Comparison of ENCODE assay signal across 19 cellular contexts in genomic region chr19:4322942-4323665, GRCh38. TPM values are rescaled to one million over a fixed set of nuclear protein-coding genes. Genes with fewer than 3 reads are reported as not detected.
DNase-seq lines count a peak whose midpoint lies in the region; ATAC-seq, FAIRE-seq and TF ChIP-seq lines count a peak whose summit lies in the region.
"Had no signal": no experiment of that assay in that cellular context is flagged by ENCODE, and none has a peak within 500 bp of the region (broad histone marks: within the 10 kb centered on the region; RNA-seq: fewer than 3 reads in every experiment).

No MANE protein-coding gene starts in this region.

- no peak overlapping the region for H3K4ac ChIP-seq in mesenchymal stem cell (ENCODE audit: low read depth in 1 of 2, low read length in 2 of 2)

- H3K18ac ChIP-seq in mesenchymal stem cell (ENCODE audit: low read depth in 1 of 2, low read length in 2 of 2): no peak overlapping the region

- H3K9ac ChIP-seq in K562 (ENCODE audit: insufficient read depth in 1 of 2, low read depth in 2 of 2, low read length in 2 of 2) (peak overlapping the region in 1 of 2 experiments; percentile 23; a peak in 2 of 4 replicates), mesenchymal stem cell (ENCODE audit: low read length) (no peak overlapping the region), GM23248 (no peak overlapping the region)

- no peak overlapping the region for H3K4me3 Mint-ChIP-seq in activated T-cell treated with anti-CD3 and anti-CD28 coated beads, Interleukin-2, amount 50 U/mL, for 4 hours
- H3K4me3 Mint-ChIP-seq in CD8-positive, alpha-beta T cell: no peak overlapping the region

- 80% methylated on average over 35 of the region's 37 CpGs for WGBS in K562 (ENCODE audit: insufficient coverage, low coverage, missing lambda C conversion rate)
- WGBS in mesenchymal stem cell: 90% methylated on average over 36 of the region's 37 CpGs
- WGBS in GM23248 (ENCODE audit: low coverage in 1 of 2, low lambda C conversion rate in 2 of 2, missing lambda C conversion rate in 2 of 2), 2 experiments: 89% methylated on average over 31 to 37 of the region's 37 CpGs

- peaks cover 4% of the 10 kb centered on the region; the same call in 1 of the 2 replicates for H3K9me3 ChIP-seq in K562 (replicated peaks; ENCODE audit: control insufficient read depth, insufficient read depth, low read depth, low read length)
- peaks cover 13% of the 10 kb centered on the region for H3K9me3 ChIP-seq in mesenchymal stem cell (ENCODE audit: control insufficient read depth, low read length)
- H3K9me3 ChIP-seq in GM23248 (ENCODE audit: low read depth): no peaks in the 10 kb centered on the region
- H3K9me3 ChIP-seq in CD8-positive, alpha-beta T cell (ENCODE audit: low read length): no peaks in the 10 kb centered on the region

- peaks cover 3% of the 10 kb centered on the region for H3K27me3 Mint-ChIP-seq in activated T-cell treated with anti-CD3 and anti-CD28 coated beads, Interleukin-2, amount 50 U/mL, for 4 hours (ENCODE audit: low read depth)
- no peaks in the 10 kb centered on the region for H3K27me3 Mint-ChIP-seq in CD8-positive, alpha-beta T cell (ENCODE audit: low read depth)

- in situ Hi-C loops in K562 (cut with MboI): no loop called here
- in situ Hi-C loops in GM23248 (cut with MboI): no loop called here

- TF ChIP-seq EP300 in K562 (IDR thresholded peaks at IDR 0.05; ENCODE audit: low read length): no peak

- H3K4me3 ChIP-seq in K562 (no peak overlapping the region), mesenchymal stem cell (ENCODE audit: insufficient read depth in 1 of 2, low read depth in 1 of 2, low read length in 2 of 2) (no peak overlapping the region), GM23248 (no peak overlapping the region)
- H3K4me3 ChIP-seq in CD8-positive, alpha-beta T cell (ENCODE audit: low read depth, low read length): no peak overlapping the region
- H3K4me3 ChIP-seq: PC-9 had no signal

- POLR2A ChIA-PET in K562 (lab: Yijun Ruan, JAX): interaction anchor here (0.6 to 1.1 kb wide), 3 partner anchors 15 to 330 kb away, joined by 3 to 6 read pairs (median 3); no protein-coding TSS in a partner anchor
- POLR2A ChIA-PET in CD8-positive, alpha-beta T cell (lab: Charles Lee): interaction anchor here (1.0 to 1.3 kb wide), 2 partner anchors 11 to 76 kb away, joined by 3 to 4 read pairs; partner anchors contain the start of gene YJU2

- H3K9me1 ChIP-seq in K562 (ENCODE audit: control insufficient read depth, insufficient read depth, low read length): no peaks in the 10 kb centered on the region

- no peaks in the 10 kb centered on the region for H3K9me2 ChIP-seq in GM23248 (ENCODE audit: insufficient read depth)

- H3K79me2 ChIP-seq in K562 (ENCODE audit: control insufficient read depth, insufficient read depth, low read length): peaks cover 2% of the 10 kb centered on the region; the same call in 1 of the 3 replicates
- no peaks in the 10 kb centered on the region for H3K79me2 ChIP-seq in GM23248 (ENCODE audit: insufficient read depth)

- CTCF ChIA-PET in K562 (lab: Yijun Ruan, JAX; ENCODE audit: low intra/inter-chr PET ratio): no interaction called here
- CTCF ChIA-PET in CD8-positive, alpha-beta T cell (lab: Charles Lee): interaction anchor here (0.6 to 1.5 kb wide), 3 partner anchors 19 to 108 kb away, joined by 3 to 4 read pairs (median 3); no protein-coding TSS in a partner anchor

- H3K79me1 ChIP-seq in mesenchymal stem cell (replicated peaks; ENCODE audit: low read length, poor library complexity, severe bottlenecking): no peaks in the 10 kb centered on the region

- no peaks in the 10 kb centered on the region for H3F3A ChIP-seq in GM23248 (ENCODE audit: insufficient read depth)

- H3K4me1 ChIP-seq in K562 (replicated peaks in 1 of 2; ENCODE audit: control insufficient read depth in 2 of 2, insufficient read depth in 2 of 2, low read length in 2 of 2): peaks cover 0 to 39% of the 10 kb centered on the region in 2 experiments; a peak in 3 of 5 replicates
- peaks cover 14% of the 10 kb centered on the region for H3K4me1 ChIP-seq in mesenchymal stem cell (ENCODE audit: control insufficient read depth, insufficient read depth, low read depth, low read length)
- H3K4me1 ChIP-seq in GM23248 (ENCODE audit: insufficient read depth): no peaks in the 10 kb centered on the region
- H3K4me1 ChIP-seq in CD8-positive, alpha-beta T cell (ENCODE audit: insufficient read depth, low read length): peaks cover 15% of the 10 kb centered on the region

- H3K27ac ChIP-seq in K562 (ENCODE audit: extremely low read depth, low read depth, low read length) (no peak overlapping the region), mesenchymal stem cell (ENCODE audit: low read length, poor library complexity, severe bottlenecking) (no peak overlapping the region), GM23248 (no peak overlapping the region)
- no peak overlapping the region for H3K27ac ChIP-seq in CD8-positive, alpha-beta T cell (ENCODE audit: low read depth, low read length)
- H3K27ac ChIP-seq: PC-9 had no signal

- intact Hi-C loops in K562 (cut with micrococcal nuclease): no loop called here
- intact Hi-C loops in CD8-positive, alpha-beta T cell (cut with DNase I, micrococcal nuclease): loop anchor here in 1 of 2 experiments (10.0 kb wide), 1 partner anchor 1048 kb away; no protein-coding TSS in a partner anchor

- H4K91ac ChIP-seq in mesenchymal stem cell (ENCODE audit: low read length): peak overlapping the region; percentile 62

- H3K4me2 ChIP-seq in K562 (ENCODE audit: insufficient read depth, low read length) (no peak overlapping the region), mesenchymal stem cell (ENCODE audit: low read length, poor library complexity, severe bottlenecking) (no peak overlapping the region), GM23248 (ENCODE audit: unreplicated experiment) (no peak overlapping the region)
- H3K4me2 ChIP-seq: PC-9 had no signal

- no peak overlapping the region for H2BK5ac ChIP-seq in mesenchymal stem cell (ENCODE audit: low read depth, low read length, poor library complexity, severe bottlenecking)

- H3K14ac ChIP-seq in mesenchymal stem cell (ENCODE audit: low read length in 2 of 2): no peak overlapping the region

- no peak for TF ChIP-seq CTCF in K562 (IDR thresholded peaks at IDR 0.05 in 2 of 3, conservative IDR thresholded peaks at IDR 0.05 in 1 of 3; ENCODE audit: insufficient read depth in 2 of 3, low read depth in 1 of 3, low read length in 3 of 3)
- no peak for TF ChIP-seq CTCF in CD8-positive, alpha-beta T cell (IDR thresholded peaks at IDR 0.05)

- H3K27me3 ChIP-seq in K562 (ENCODE audit: control insufficient read depth in 2 of 2, insufficient read depth in 2 of 2, low read length in 2 of 2): no peaks in the 10 kb centered on the region; a peak in 1 of 5 replicates
- H3K27me3 ChIP-seq in mesenchymal stem cell (ENCODE audit: control insufficient read depth in 1 of 2, insufficient read depth in 1 of 2, low read length in 2 of 2): peaks cover 8 to 39% of the 10 kb centered on the region in 2 experiments
- 0 out of 2 replicates have a peak, but pooled peaks cover 5% of the 10 kb centered on the region for H3K27me3 ChIP-seq in GM23248 (replicated peaks; ENCODE audit: insufficient read depth)
- H3K27me3 ChIP-seq in CD8-positive, alpha-beta T cell (ENCODE audit: insufficient read depth, low read length): no peaks in the 10 kb centered on the region

- H4K20me1 ChIP-seq in K562 (replicated peaks; ENCODE audit: control insufficient read depth, insufficient read depth, low read length) (peaks cover 7% of the 10 kb centered on the region; the same call in 1 of the 2 replicates), GM23248 (ENCODE audit: insufficient read depth) (no peaks in the 10 kb centered on the region)

- no peak overlapping the region for H3K27ac Mint-ChIP-seq in CD8-positive, alpha-beta T cell

- H3K36me3 Mint-ChIP-seq in activated T-cell treated with anti-CD3 and anti-CD28 coated beads, Interleukin-2, amount 50 U/mL, for 4 hours (ENCODE audit: insufficient read depth): no peaks in the 10 kb centered on the region
- no peaks in the 10 kb centered on the region for H3K36me3 Mint-ChIP-seq in CD8-positive, alpha-beta T cell

- H3K9me3 Mint-ChIP-seq in activated T-cell treated with anti-CD3 and anti-CD28 coated beads, Interleukin-2, amount 50 U/mL, for 4 hours: peaks cover 5% of the 10 kb centered on the region
- no peaks in the 10 kb centered on the region for H3K9me3 Mint-ChIP-seq in CD8-positive, alpha-beta T cell

- H3K4me1 Mint-ChIP-seq in activated T-cell treated with anti-CD3 and anti-CD28 coated beads, Interleukin-2, amount 50 U/mL, for 4 hours (ENCODE audit: low read depth): peaks cover 15% of the 10 kb centered on the region
- H3K4me1 Mint-ChIP-seq in CD8-positive, alpha-beta T cell (ENCODE audit: low read depth): peaks cover 17% of the 10 kb centered on the region

- DNase-seq in DMS53 (lab: John Stamatoyannopoulos, UW): peak; percentile 77
- no peak for DNase-seq in DMS53 treated with DMSO at 0.1 percent for 48 hours (lab: John Stamatoyannopoulos, UW; ENCODE audit: unreplicated experiment)
- no peak for DNase-seq in K562 (ENCODE audit: extremely low read depth in 1 of 4, low spot score in 3 of 4)
- no peak for DNase-seq in mesenchymal stem cell
- DNase-seq in GM23248: no peak
- no peak for DNase-seq in activated T-cell treated with anti-CD3 and anti-CD28 coated beads, Interleukin-2, amount 50 U/mL, for 4 hours
- no peak for DNase-seq in CD8-positive, alpha-beta T cell
- DNase-seq: 8988T, C1 segment of cervical spinal cord, DMS153, KG1, NCI-H1048, NCI-H345, PC-9, Right ventricle myocardium superior had no signal

- no peak overlapping the region for H2BK15ac ChIP-seq in mesenchymal stem cell (ENCODE audit: low read depth, poor library complexity, severe bottlenecking)

- no peak for TF ChIP-seq RAD21 in K562 (CRISPR knock-in tag; conservative IDR thresholded peaks at IDR 0.05 in 1 of 2, IDR thresholded peaks at IDR 0.05 in 1 of 2)

- TF ChIP-seq POLR2A in K562 (conservative IDR thresholded peaks at IDR 0.05): no peak

- H2BK12ac ChIP-seq in mesenchymal stem cell (ENCODE audit: low read length in 2 of 2): no peak overlapping the region

- no peak overlapping the region for H2BK120ac ChIP-seq in mesenchymal stem cell (ENCODE audit: low read depth, low read length)

- FAIRE-seq in K562 (lab: Jason Lieb, UNC): no peak
- FAIRE-seq: GM18507 had no signal

- H2AK5ac ChIP-seq in mesenchymal stem cell (ENCODE audit: low read length, severe bottlenecking): no peak overlapping the region

- no peak overlapping the region for H4K8ac ChIP-seq in mesenchymal stem cell (ENCODE audit: low read length)

- no TSS peak for BruUV-seq in K562 (replicated peaks; lab: Mats Ljungman, UMichigan)

- H2AFZ ChIP-seq in K562 (ENCODE audit: low read depth, low read length) (no peak overlapping the region), mesenchymal stem cell (ENCODE audit: low read depth, low read length) (no peak overlapping the region), GM23248 (no peak overlapping the region)
- H2AFZ ChIP-seq: PC-9 had no signal

- no peak overlapping the region for H3K23ac ChIP-seq in mesenchymal stem cell (ENCODE audit: low read length in 2 of 2)

- ATAC-seq in K562 (no peak), GM21526 (IDR thresholded peaks at IDR 0.05; ENCODE audit: low FRiP score, unreplicated experiment) (no peak)
- ATAC-seq in activated T-cell treated with anti-CD3 and anti-CD28 coated beads, Interleukin-2, amount 50 U/mL, for 4 hours: no peak
- no peak for ATAC-seq in CD8-positive, alpha-beta T cell
- ATAC-seq: SK-N-SH treated with all-trans-retinoic acid at 6 μM for 48 hours had no signal

- H3K36me3 ChIP-seq in K562 (ENCODE audit: control insufficient read depth, insufficient read depth, low read length) (no peaks in the 10 kb centered on the region), mesenchymal stem cell (ENCODE audit: control insufficient read depth in 1 of 2, insufficient read depth in 2 of 2, low read depth in 1 of 2, low read length in 2 of 2) (peaks cover 0 to 32% of the 10 kb centered on the region in 2 experiments), GM23248 (ENCODE audit: low read depth) (no peaks in the 10 kb centered on the region)
- H3K36me3 ChIP-seq in CD8-positive, alpha-beta T cell (ENCODE audit: insufficient read depth, low read length): no peaks in the 10 kb centered on the region

RNA-seq across cellular contexts. Expression of gene STAP2, which starts 15.5 kb away (rescaled TPM):
- 2.7 and 6.6 TPM in 2 replicates for total RNA-seq in K562 (2011; cell fraction: chromatin; rRNA removed; ENCODE audit: low replicate concordance)
- 8.7 and 10.8 TPM in 2 replicates for total RNA-seq in K562 (2011; cell fraction: nucleolus; rRNA removed)
- total RNA-seq in K562 (2011; cell fraction: nucleoplasm; rRNA removed): 4.0 and 6.0 TPM in 2 replicates
- total RNA-seq in K562 (2014; rRNA removed) (4.3 and 7.8 TPM in 2 replicates), K562 (2014; rRNA removed; fragmentation: Illumina TruSeq; extraction: Trizol) (2.3 and 3.9 TPM in 2 replicates), K562 (2015; rRNA removed; fragmentation: Illumina TruSeq; extraction: Trizol) (3.5 and 4.5 TPM in 2 replicates), K562 (2021) (5.7 and 8.2 TPM in 2 replicates)
- polyA plus RNA-seq in K562 (2011; rRNA removed) (4.3 and 4.7 TPM in 2 replicates), K562 (2014; fragmentation: Illumina TruSeq; extraction: Trizol) (5.3 and 5.4 TPM in 2 replicates), K562 (2014; fragmentation: Nextera tagmentation; extraction: Ambion mirVana) (1 to 10 TPM; 1.2 to 3.6 TPM), K562 (2014; rRNA removed) (5.8 and 9.8 TPM in 2 replicates), GM23248 (2016; fragmentation: Nextera tagmentation; extraction: Ambion mirVana) (1.7 TPM in 2 replicates)
- polyA plus RNA-seq in K562 (2011; cell fraction: cytosol; rRNA removed): 5.4 and 13.5 TPM in 2 replicates
- polyA plus RNA-seq in K562 (2011; cell fraction: nucleus; rRNA removed): 5.6 and 10.5 TPM in 2 replicates
- 1.4 and 4.8 TPM in 2 replicates for polyA plus RNA-seq in K562 (2012)
- polyA minus RNA-seq in K562 (2011; rRNA and poly(A)+ RNA removed): 1.2 and 3.1 TPM in 2 replicates
- polyA minus RNA-seq in K562 (2011; cell fraction: cytosol; rRNA and poly(A)+ RNA removed): 2.0 and 2.6 TPM in 2 replicates
- 1.1 and 3.2 TPM in 2 replicates for polyA minus RNA-seq in K562 (2011; cell fraction: nucleus; rRNA and poly(A)+ RNA removed)
- polyA plus RNA-seq in mesenchymal stem cell (2013, experiment 1 of 2): 2.0 TPM
- polyA plus RNA-seq in mesenchymal stem cell (2013, experiment 2 of 2): 2.5 TPM
- total RNA-seq in GM23248 (2014; rRNA removed; shearing (Covaris generic)): 1.8 and 6.4 TPM in 2 replicates
- total RNA-seq in activated T-cell treated with anti-CD3 and anti-CD28 coated beads, Interleukin-2, amount 50 U/mL, for 4 hours: 10 to 100 TPM; 11.1 to 13.2 (median 12.8) TPM
- under 1 TPM; 0.65 to 0.97 TPM for total RNA-seq in CD8-positive, alpha-beta T cell

RNA-seq across cellular contexts. Expression of gene FSD1, which starts 18.7 kb away (rescaled TPM):
- 1.8 and 3.1 TPM in 2 replicates for total RNA-seq in K562 (2011; cell fraction: chromatin; rRNA removed; ENCODE audit: low replicate concordance)
- 1.7 and 2.8 TPM in 2 replicates for total RNA-seq in K562 (2011; cell fraction: nucleolus; rRNA removed)
- total RNA-seq in K562 (2011; cell fraction: nucleoplasm; rRNA removed): 0.92 and 1.4 TPM in 2 replicates
- total RNA-seq in K562 (2014; rRNA removed): 0.65 and 0.77 TPM in 2 replicates
- 0.73 and 0.80 TPM in 2 replicates for total RNA-seq in K562 (2014; rRNA removed; fragmentation: Illumina TruSeq; extraction: Trizol)
- total RNA-seq in K562 (2015; rRNA removed; fragmentation: Illumina TruSeq; extraction: Trizol): 0.49 and 0.69 TPM in 2 replicates
- 1.4 and 1.5 TPM in 2 replicates for total RNA-seq in K562 (2021)
- 0.87 and 1.2 TPM in 2 replicates for polyA plus RNA-seq in K562 (2011; rRNA removed)
- polyA plus RNA-seq in K562 (2011; cell fraction: cytosol; rRNA removed): 0.44 and 3.4 TPM in 2 replicates
- 2.1 and 3.7 TPM in 2 replicates for polyA plus RNA-seq in K562 (2011; cell fraction: nucleus; rRNA removed)
- 0.44 and 1.0 TPM in 2 replicates for polyA plus RNA-seq in K562 (2012)
- polyA plus RNA-seq in K562 (2014; fragmentation: Illumina TruSeq; extraction: Trizol): 0.29 and 1.9 TPM in 2 replicates
- under 1 TPM in 1 of 2 experiments, not detected in 1; 0.11 TPM for polyA plus RNA-seq in K562 (2014; fragmentation: Nextera tagmentation; extraction: Ambion mirVana)
- 0.78 and 1.1 TPM in 2 replicates for polyA plus RNA-seq in K562 (2014; rRNA removed)
- polyA minus RNA-seq in K562 (2011; rRNA and poly(A)+ RNA removed): 0.33 and 0.49 TPM in 2 replicates
- polyA minus RNA-seq in K562 (2011; cell fraction: cytosol; rRNA and poly(A)+ RNA removed): not detected in 2 replicates
- polyA minus RNA-seq in K562 (2011; cell fraction: nucleus; rRNA and poly(A)+ RNA removed): 0.22 and 0.81 TPM in 2 replicates
- polyA plus RNA-seq in mesenchymal stem cell (2013, experiment 1 of 2): 3.4 TPM
- 2.6 TPM for polyA plus RNA-seq in mesenchymal stem cell (2013, experiment 2 of 2)
- 5.8 and 16.2 TPM in 2 replicates for total RNA-seq in GM23248 (2014; rRNA removed; shearing (Covaris generic))
- 5.8 TPM in 2 replicates for polyA plus RNA-seq in GM23248 (2016; fragmentation: Nextera tagmentation; extraction: Ambion mirVana)
- total RNA-seq in activated T-cell treated with anti-CD3 and anti-CD28 coated beads, Interleukin-2, amount 50 U/mL, for 4 hours: 10 to 100 TPM in 1 of 3 donors, 1 to 10 TPM in 2; 5.9 to 10.4 (median 9.1) TPM
- total RNA-seq in CD8-positive, alpha-beta T cell: 1 to 10 TPM; 3.1 to 4.9 TPM
- total RNA-seq: PC-9, Right ventricle myocardium superior had no signal

RNA-seq across cellular contexts. Expression of gene MPND, which starts 20.3 kb away (rescaled TPM):
- 6.5 and 16.7 TPM in 2 replicates for total RNA-seq in K562 (2011; cell fraction: chromatin; rRNA removed; ENCODE audit: low replicate concordance)
- total RNA-seq in K562 (2011; cell fraction: nucleolus; rRNA removed): 12.6 and 12.8 TPM in 2 replicates
- total RNA-seq in K562 (2011; cell fraction: nucleoplasm; rRNA removed): 6.2 and 6.5 TPM in 2 replicates
- total RNA-seq in K562 (2014; rRNA removed) (3.6 and 5.7 TPM in 2 replicates), K562 (2014; rRNA removed; fragmentation: Illumina TruSeq; extraction: Trizol) (1.5 and 1.9 TPM in 2 replicates), K562 (2015; rRNA removed; fragmentation: Illumina TruSeq; extraction: Trizol) (7.8 and 8.0 TPM in 2 replicates), K562 (2021) (14.0 and 16.2 TPM in 2 replicates)
- polyA plus RNA-seq in K562 (2011; rRNA removed) (3.9 and 4.3 TPM in 2 replicates), K562 (2014; fragmentation: Illumina TruSeq; extraction: Trizol) (5.5 and 7.6 TPM in 2 replicates), K562 (2014; fragmentation: Nextera tagmentation; extraction: Ambion mirVana) (1 to 10 TPM in 1 of 2 experiments, under 1 TPM in 1; 0.25 to 1.3 TPM), K562 (2014; rRNA removed) (5.7 and 9.4 TPM in 2 replicates), GM23248 (2016; fragmentation: Nextera tagmentation; extraction: Ambion mirVana) (5.0 and 8.4 TPM in 2 replicates)
- 4.7 and 8.9 TPM in 2 replicates for polyA plus RNA-seq in K562 (2011; cell fraction: cytosol; rRNA removed)
- 4.8 and 7.2 TPM in 2 replicates for polyA plus RNA-seq in K562 (2011; cell fraction: nucleus; rRNA removed)
- 13.5 and 16.5 TPM in 2 replicates for polyA plus RNA-seq in K562 (2012)
- polyA minus RNA-seq in K562 (2011; rRNA and poly(A)+ RNA removed): 1.3 and 1.9 TPM in 2 replicates
- 8.7 and 9.4 TPM in 2 replicates for polyA minus RNA-seq in K562 (2011; cell fraction: cytosol; rRNA and poly(A)+ RNA removed)
- polyA minus RNA-seq in K562 (2011; cell fraction: nucleus; rRNA and poly(A)+ RNA removed): 3.2 and 4.0 TPM in 2 replicates
- 6.9 TPM for polyA plus RNA-seq in mesenchymal stem cell (2013, experiment 1 of 2)
- polyA plus RNA-seq in mesenchymal stem cell (2013, experiment 2 of 2): 6.1 TPM
- 3.0 and 6.2 TPM in 2 replicates for total RNA-seq in GM23248 (2014; rRNA removed; shearing (Covaris generic))
- 10 to 100 TPM; 16.0 to 18.6 (median 18.1) TPM for total RNA-seq in activated T-cell treated with anti-CD3 and anti-CD28 coated beads, Interleukin-2, amount 50 U/mL, for 4 hours
- total RNA-seq in CD8-positive, alpha-beta T cell: 10 to 100 TPM in 1 of 2 experiments, 1 to 10 TPM in 1; 7.3 to 10.4 TPM

RNA-seq across cellular contexts. Expression of gene TMIGD2, which starts 20.9 kb away (rescaled TPM):
- not detected in 2 replicates for total RNA-seq in K562 (2011; cell fraction: chromatin; rRNA removed; ENCODE audit: low replicate concordance)
- not detected in 2 replicates for total RNA-seq in K562 (2011; cell fraction: nucleolus; rRNA removed)
- total RNA-seq in K562 (2011; cell fraction: nucleoplasm; rRNA removed): not detected in 2 replicates
- total RNA-seq in K562 (2014; rRNA removed) (not detected in 2 replicates), K562 (2014; rRNA removed; fragmentation: Illumina TruSeq; extraction: Trizol) (not detected in 2 replicates), K562 (2015; rRNA removed; fragmentation: Illumina TruSeq; extraction: Trizol) (not detected in 2 replicates), K562 (2021) (not detected in 2 replicates)
- polyA plus RNA-seq in K562 (2011; rRNA removed) (not detected in 2 replicates), K562 (2014; fragmentation: Illumina TruSeq; extraction: Trizol) (not detected in 2 replicates), K562 (2014; fragmentation: Nextera tagmentation; extraction: Ambion mirVana) (not detected), K562 (2014; rRNA removed) (not detected in 2 replicates), GM23248 (2016; fragmentation: Nextera tagmentation; extraction: Ambion mirVana) (not detected in 2 replicates)
- 0.06 TPM in 1 of 2 replicates, not detected in the other for polyA plus RNA-seq in K562 (2011; cell fraction: cytosol; rRNA removed)
- polyA plus RNA-seq in K562 (2011; cell fraction: nucleus; rRNA removed): not detected in 2 replicates
- 0.10 and 0.18 TPM in 2 replicates for polyA plus RNA-seq in K562 (2012)
- not detected in 2 replicates for polyA minus RNA-seq in K562 (2011; rRNA and poly(A)+ RNA removed)
- polyA minus RNA-seq in K562 (2011; cell fraction: cytosol; rRNA and poly(A)+ RNA removed): not detected in 2 replicates
- not detected in 2 replicates for polyA minus RNA-seq in K562 (2011; cell fraction: nucleus; rRNA and poly(A)+ RNA removed)
- 0.08 TPM for polyA plus RNA-seq in mesenchymal stem cell (2013, experiment 1 of 2)
- 0.16 TPM for polyA plus RNA-seq in mesenchymal stem cell (2013, experiment 2 of 2)
- not detected in 2 replicates for total RNA-seq in GM23248 (2014; rRNA removed; shearing (Covaris generic))
- total RNA-seq in activated T-cell treated with anti-CD3 and anti-CD28 coated beads, Interleukin-2, amount 50 U/mL, for 4 hours: 1 to 10 TPM; 1.9 to 2.7 (median 2.1) TPM
- 10 to 100 TPM; 18.7 to 19.5 TPM for total RNA-seq in CD8-positive, alpha-beta T cell
- total RNA-seq: M059J, PC-9 had no signal

RNA-seq across cellular contexts. Expression of gene SHD, which starts 44.0 kb away (rescaled TPM):
- 0.42 TPM in 1 of 2 replicates, not detected in the other for total RNA-seq in K562 (2011; cell fraction: chromatin; rRNA removed; ENCODE audit: low replicate concordance)
- not detected in 2 replicates for total RNA-seq in K562 (2011; cell fraction: nucleolus; rRNA removed)
- not detected in 2 replicates for total RNA-seq in K562 (2011; cell fraction: nucleoplasm; rRNA removed)
- 0.33 TPM in 1 of 2 replicates, not detected in the other for total RNA-seq in K562 (2014; rRNA removed)
- not detected in 2 replicates for total RNA-seq in K562 (2014; rRNA removed; fragmentation: Illumina TruSeq; extraction: Trizol)
- total RNA-seq in K562 (2015; rRNA removed; fragmentation: Illumina TruSeq; extraction: Trizol): 0.15 TPM in 1 of 2 replicates, not detected in the other
- total RNA-seq in K562 (2021): 0.38 and 0.62 TPM in 2 replicates
- 0.22 TPM in 1 of 2 replicates, not detected in the other for polyA plus RNA-seq in K562 (2011; rRNA removed)
- 0.21 and 0.49 TPM in 2 replicates for polyA plus RNA-seq in K562 (2011; cell fraction: cytosol; rRNA removed)
- 0.36 and 0.90 TPM in 2 replicates for polyA plus RNA-seq in K562 (2011; cell fraction: nucleus; rRNA removed)
- polyA plus RNA-seq in K562 (2012): 0.78 and 1.4 TPM in 2 replicates
- polyA plus RNA-seq in K562 (2014; fragmentation: Illumina TruSeq; extraction: Trizol): 0.42 TPM in 1 of 2 replicates, not detected in the other
- polyA plus RNA-seq in K562 (2014; fragmentation: Nextera tagmentation; extraction: Ambion mirVana): under 1 TPM; 0.13 to 0.18 TPM
- polyA plus RNA-seq in K562 (2014; rRNA removed): 0.05 and 0.13 TPM in 2 replicates
- not detected in 2 replicates for polyA minus RNA-seq in K562 (2011; rRNA and poly(A)+ RNA removed)
- polyA minus RNA-seq in K562 (2011; cell fraction: cytosol; rRNA and poly(A)+ RNA removed): not detected in 2 replicates
- polyA minus RNA-seq in K562 (2011; cell fraction: nucleus; rRNA and poly(A)+ RNA removed): not detected in 2 replicates
- polyA plus RNA-seq in mesenchymal stem cell (2013, experiment 1 of 2): not detected
- not detected for polyA plus RNA-seq in mesenchymal stem cell (2013, experiment 2 of 2)
- not detected in 2 replicates for total RNA-seq in GM23248 (2014; rRNA removed; shearing (Covaris generic))
- not detected in 2 replicates for polyA plus RNA-seq in GM23248 (2016; fragmentation: Nextera tagmentation; extraction: Ambion mirVana)
- total RNA-seq in activated T-cell treated with anti-CD3 and anti-CD28 coated beads, Interleukin-2, amount 50 U/mL, for 4 hours: not detected
- under 1 TPM in 1 of 2 experiments, not detected in 1; 0.11 TPM for total RNA-seq in CD8-positive, alpha-beta T cell
- total RNA-seq: M059J, PC-9, Right ventricle myocardium superior had no signal
